In genomic region chr1:21937372-21938121, GRCh38 we compare ENCODE assay signal across 1 cellular context.
TF ChIP-seq lines count a peak whose summit lies in the region.

No MANE protein-coding gene starts in this region.

TF ChIP-seq in K562, 482 proteins besides CTCF, POLR2A, EP300 and RAD21 (continued from another document and continues in another):
- TF ChIP-seq ZNF707 (CRISPR knock-in tag; conservative IDR thresholded peaks at IDR 0.05) (no peak), CBFA2T3 (IDR thresholded peaks at IDR 0.05) (no peak; the same call in 1 of the 2 replicates), EWSR1 (IDR thresholded peaks at IDR 0.05; ENCODE audit: borderline replicate concordance, low read depth, partially characterized antibody) (no peak), ZNF12 (CRISPR knock-in tag; IDR thresholded peaks at IDR 0.05) (no peak), MCM2 (IDR thresholded peaks at IDR 0.05; ENCODE audit: low read depth) (no peak), ZBTB7A (IDR thresholded peaks at IDR 0.05; ENCODE audit: borderline replicate concordance, control insufficient read depth, low read depth, low read length) (peak; percentile 46), NCOA4 (IDR thresholded peaks at IDR 0.05; ENCODE audit: partially characterized antibody) (peak; percentile 48), MITF (IDR thresholded peaks at IDR 0.05) (no peak), KDM5B (IDR thresholded peaks at IDR 0.05; ENCODE audit: insufficient replicate concordance, low read depth, low read length) (peak; percentile 55), MEF2D (tag; conservative IDR thresholded peaks at IDR 0.05; ENCODE audit: low read depth) (no peak), ZNF24 (IDR thresholded peaks at IDR 0.05) (no peak), ZNF311 (CRISPR knock-in tag; IDR thresholded peaks at IDR 0.05) (no peak), ZNF239 (CRISPR knock-in tag; IDR thresholded peaks at IDR 0.05) (no peak), ZNF280A (IDR thresholded peaks at IDR 0.05; ENCODE audit: low read depth, partially characterized antibody) (no peak), THAP7 (CRISPR knock-in tag; IDR thresholded peaks at IDR 0.05) (no peak), DACH1 (IDR thresholded peaks at IDR 0.05; ENCODE audit: partially characterized antibody) (no peak), PHTF2 (CRISPR knock-in tag; IDR thresholded peaks at IDR 0.05) (no peak), TFE3 (CRISPR knock-in tag; IDR thresholded peaks at IDR 0.05) (no peak), ZNF354B (CRISPR knock-in tag; IDR thresholded peaks at IDR 0.05) (no peak), NFYB (IDR thresholded peaks at IDR 0.05; ENCODE audit: extremely low read depth, insufficient read length) (no peak), RAD51 (IDR thresholded peaks at IDR 0.05; ENCODE audit: borderline replicate concordance, low read depth) (no peak), SIN3B (IDR thresholded peaks at IDR 0.05; ENCODE audit: low read depth) (0 out of 2 replicates have a peak, but pooled peaks have one; percentile 49), MAFG (tag; conservative IDR thresholded peaks at IDR 0.05) (no peak), TAL1 (IDR thresholded peaks at IDR 0.05) (0 out of 2 replicates have a peak, but pooled peaks have one; percentile 1), CEBPG (CRISPR knock-in tag; IDR thresholded peaks at IDR 0.05) (no peak), CEBPG (tag; conservative IDR thresholded peaks at IDR 0.05 in 1 of 2, IDR thresholded peaks at IDR 0.05 in 1 of 2) (no peak), ELF4 (CRISPR knock-in tag; IDR thresholded peaks at IDR 0.05) (peak; percentile 87), TFAM (CRISPR knock-in tag; conservative IDR thresholded peaks at IDR 0.05) (no peak), USF2 (CRISPR knock-in tag; IDR thresholded peaks at IDR 0.05) (0 out of 2 replicates have a peak, but pooled peaks have one; percentile 49), ZNF586 (CRISPR knock-in tag; conservative IDR thresholded peaks at IDR 0.05) (no peak), RCOR1 (IDR thresholded peaks at IDR 0.05; ENCODE audit: borderline replicate concordance in 1 of 2, low read depth in 2 of 2, low read length in 2 of 2) (0 out of 4 replicates have a peak, but pooled peaks of 1 of the 2 experiments have one; percentile 19), GATA2 (CRISPR knock-in tag; IDR thresholded peaks at IDR 0.05) (no peak), E2F4 (CRISPR knock-in tag; IDR thresholded peaks at IDR 0.05; ENCODE audit: low read depth) (no peak), ZNF347 (CRISPR knock-in tag; IDR thresholded peaks at IDR 0.05; ENCODE audit: low read depth) (no peak), MBD1 (CRISPR knock-in tag; IDR thresholded peaks at IDR 0.05) (peak; percentile 73; the same call in 1 of the 2 replicates), ZC3H4 (CRISPR knock-in tag; IDR thresholded peaks at IDR 0.05; ENCODE audit: borderline replicate concordance) (no peak), YY1 (IDR thresholded peaks at IDR 0.05; ENCODE audit: borderline replicate concordance in 1 of 3, control insufficient read depth in 1 of 3, extremely low read depth in 1 of 3, insufficient read depth in 3 of 3, insufficient read length in 1 of 3, insufficient replicate concordance in 2 of 3, low read depth in 1 of 3, low read length in 2 of 3) (peak in 1 of 3 experiments; percentile 3), CBX3 (IDR thresholded peaks at IDR 0.05; ENCODE audit: borderline replicate concordance in 1 of 2, low read length in 2 of 2) (no peak), VEZF1 (CRISPR knock-in tag; IDR thresholded peaks at IDR 0.05) (peak; percentile 100), ZFPM2 (CRISPR knock-in tag; IDR thresholded peaks at IDR 0.05) (no peak), ZNF740 (CRISPR knock-in tag; IDR thresholded peaks at IDR 0.05) (no peak), ZNF740 (tag; IDR thresholded peaks at IDR 0.05) (no peak), ZNF217 (CRISPR knock-in tag; IDR thresholded peaks at IDR 0.05) (no peak), TCFL5 (CRISPR knock-in tag; conservative IDR thresholded peaks at IDR 0.05) (no peak), ZNF780A (CRISPR knock-in tag; IDR thresholded peaks at IDR 0.05) (no peak), GTF2B (IDR thresholded peaks at IDR 0.05; ENCODE audit: extremely low read depth, insufficient read length) (no peak), FOXJ2 (tag; IDR thresholded peaks at IDR 0.05) (no peak), NUFIP1 (IDR thresholded peaks at IDR 0.05; ENCODE audit: partially characterized antibody) (no peak), ZBTB49 (CRISPR knock-in tag; IDR thresholded peaks at IDR 0.05; ENCODE audit: borderline replicate concordance) (no peak), PHB (CRISPR knock-in tag; IDR thresholded peaks at IDR 0.05) (peak; percentile 83; the same call in 1 of the 2 replicates), CHD4 (IDR thresholded peaks at IDR 0.05; ENCODE audit: insufficient read depth, insufficient replicate concordance, low read depth, low read length, poor library complexity, severe bottlenecking) (peak; percentile 62), SMARCB1 (IDR thresholded peaks at IDR 0.05; ENCODE audit: insufficient read length, low read depth) (no peak), CREB3 (tag; conservative IDR thresholded peaks at IDR 0.05; ENCODE audit: low read depth) (no peak), ZBTB17 (CRISPR knock-in tag; IDR thresholded peaks at IDR 0.05) (no peak), NCOA1 (IDR thresholded peaks at IDR 0.05; ENCODE audit: low read depth) (peak; percentile 59; the same call in 1 of the 2 replicates)
